1 cellular context compared by ENCODE assay signal in the genomic region with DNA sequence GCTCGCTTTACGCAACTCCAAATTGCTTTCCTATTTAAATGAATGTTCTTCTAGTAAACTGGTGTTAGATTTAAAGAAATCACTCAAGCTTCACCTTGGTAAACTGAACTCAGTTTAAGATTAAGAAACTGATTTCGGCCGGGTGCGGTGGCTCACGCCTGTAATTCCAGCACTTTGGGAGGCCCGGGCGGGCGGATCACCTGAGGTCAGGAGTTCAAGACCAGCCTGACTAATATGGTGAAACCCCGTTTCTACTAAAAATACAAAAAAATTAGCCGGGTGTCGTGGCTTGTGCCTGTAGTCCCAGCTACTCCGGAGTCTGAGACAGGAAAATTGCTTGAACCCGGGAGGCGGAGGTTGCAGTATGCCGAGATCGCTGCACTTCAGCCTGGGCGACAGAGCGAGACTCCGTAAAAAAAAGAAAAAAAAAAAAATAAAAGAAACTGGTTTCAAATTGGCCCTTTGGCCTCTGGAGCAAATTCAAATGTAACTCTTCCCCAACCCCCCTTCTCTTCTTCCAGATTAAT.
TF ChIP-seq lines count a peak whose summit lies in the region.

No MANE protein-coding gene starts in this region.

TF ChIP-seq in HCT116, 20 proteins besides CTCF, POLR2A, EP300 and RAD21 (continued from another document):
- TF ChIP-seq, protein P1, sequence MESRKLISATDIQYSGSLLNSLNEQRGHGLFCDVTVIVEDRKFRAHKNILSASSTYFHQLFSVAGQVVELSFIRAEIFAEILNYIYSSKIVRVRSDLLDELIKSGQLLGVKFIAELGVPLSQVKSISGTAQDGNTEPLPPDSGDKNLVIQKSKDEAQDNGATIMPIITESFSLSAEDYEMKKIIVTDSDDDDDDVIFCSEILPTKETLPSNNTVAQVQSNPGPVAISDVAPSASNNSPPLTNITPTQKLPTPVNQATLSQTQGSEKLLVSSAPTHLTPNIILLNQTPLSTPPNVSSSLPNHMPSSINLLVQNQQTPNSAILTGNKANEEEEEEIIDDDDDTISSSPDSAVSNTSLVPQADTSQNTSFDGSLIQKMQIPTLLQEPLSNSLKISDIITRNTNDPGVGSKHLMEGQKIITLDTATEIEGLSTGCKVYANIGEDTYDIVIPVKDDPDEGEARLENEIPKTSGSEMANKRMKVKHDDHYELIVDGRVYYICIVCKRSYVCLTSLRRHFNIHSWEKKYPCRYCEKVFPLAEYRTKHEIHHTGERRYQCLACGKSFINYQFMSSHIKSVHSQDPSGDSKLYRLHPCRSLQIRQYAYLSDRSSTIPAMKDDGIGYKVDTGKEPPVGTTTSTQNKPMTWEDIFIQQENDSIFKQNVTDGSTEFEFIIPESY (IDR thresholded peaks at IDR 0.05; ENCODE audit: extremely low read depth, insufficient replicate concordance, low read length) = no peak
